1 cellular context compared by ENCODE assay signal in the genomic region with DNA sequence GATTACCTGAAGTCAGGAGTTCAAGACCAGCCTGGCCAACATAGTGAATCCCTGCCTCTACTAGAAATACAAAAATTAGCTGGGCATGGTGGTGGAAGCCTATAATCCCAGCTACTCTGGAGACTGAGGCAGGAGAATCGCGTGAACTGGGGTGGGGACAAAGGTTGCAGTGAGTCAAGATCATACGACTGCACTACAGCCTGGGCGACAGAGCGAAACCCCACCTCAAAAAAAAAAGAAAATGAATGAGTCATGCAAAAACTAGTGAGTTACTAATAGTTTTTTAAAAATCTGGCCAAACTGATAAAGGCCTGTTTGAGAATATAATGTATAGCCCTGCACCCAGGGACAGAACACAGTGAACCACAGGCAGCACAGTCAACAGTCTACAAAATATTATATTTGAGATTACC.
TF ChIP-seq lines count a peak whose summit lies in the region.

No MANE protein-coding gene starts in this region.

TF ChIP-seq in endothelial cell of umbilical vein, 7 proteins besides CTCF, POLR2A, EP300 and RAD21:
- TF ChIP-seq JUN (IDR thresholded peaks at IDR 0.05; ENCODE audit: borderline replicate concordance, insufficient read depth, insufficient read length, low read depth): peak; percentile 51
- no peak for TF ChIP-seq EZH2 (IDR thresholded peaks at IDR 0.05; ENCODE audit: borderline replicate concordance, low read depth, low read length, severe bottlenecking)
